Comparison of ENCODE assay signal across 19 cellular contexts in genomic region chr11:130549393-130549999, GRCh38.
DNase-seq lines count a peak whose midpoint lies in the region; ATAC-seq and TF ChIP-seq lines count a peak whose summit lies in the region.
"Had no signal": no experiment of that assay in that cellular context is flagged by ENCODE, and none has a peak within 500 bp of the region (broad histone marks: within the 10 kb centered on the region; RNA-seq: fewer than 3 reads in every experiment).

No MANE protein-coding gene starts in this region.

- H3K4me3 ChIP-seq in adipocyte (ENCODE audit: low read length) (no peak overlapping the region), retinal pigment epithelial cell (ENCODE audit: low read length) (no peak overlapping the region)
- H3K4me3 ChIP-seq: BLaER1, dorsolateral prefrontal cortex, gastroesophageal sphincter, GM23248, hepatocyte had no signal

- peaks cover 40% of the 10 kb centered on the region for H3K4me1 ChIP-seq in adipocyte (ENCODE audit: control insufficient read depth, insufficient read depth, low read length)
- H3K4me1 ChIP-seq: BLaER1 had no signal

- TF ChIP-seq CTCF in retinal pigment epithelial cell (conservative IDR thresholded peaks at IDR 0.05; ENCODE audit: low read depth, low read length) (peak; percentile 9), GM10266 (IDR thresholded peaks at IDR 0.05; ENCODE audit: control insufficient read depth, insufficient read depth, low read depth, missing control alignments) (no peak)

- H3K36me3 ChIP-seq in adipocyte (ENCODE audit: control insufficient read depth, insufficient read depth, low read length, severe bottlenecking), result no peaks in the 10 kb centered on the region
- H3K36me3 ChIP-seq: BLaER1, gastroesophageal sphincter had no signal

- ATAC-seq in HG03039 (IDR thresholded peaks at IDR 0.05; ENCODE audit: unreplicated experiment), result no peak
- ATAC-seq: gastroesophageal sphincter had no signal

- no peaks in the 10 kb centered on the region for H3K27me3 ChIP-seq in adipocyte (replicated peaks; ENCODE audit: control insufficient read depth, insufficient read depth, low read length)
- H3K27me3 ChIP-seq: BLaER1, gastroesophageal sphincter, hepatocyte had no signal

- peak overlapping the region; percentile 41 for H3K9ac ChIP-seq in adipocyte (ENCODE audit: low read length)
- H3K9ac ChIP-seq: BLaER1, GM23248 had no signal

- no peaks in the 10 kb centered on the region for H3K9me3 ChIP-seq in adipocyte (ENCODE audit: control insufficient read depth, low read length)
- H3K9me3 ChIP-seq: BLaER1, gastroesophageal sphincter had no signal

- DNase-seq in MV-4-11 (lab: John Stamatoyannopoulos, UW) (peak; percentile 42), adipocyte (ENCODE audit: low read depth) (peak; percentile 43), fibroblast of the conjunctiva (ENCODE audit: low read depth) (peak; percentile 56), retinal pigment epithelial cell (ENCODE audit: low read depth) (no peak), GM10266 (ENCODE audit: extremely low spot score) (no peak), HPDE6-E6E7 (ENCODE audit: extremely low spot score) (no peak)
- DNase-seq: activated CD4-positive, alpha-beta T cell treated with anti-CD3 and anti-CD28 coated beads for 4 hours; activated CD8-positive, alpha-beta memory T cell treated with anti-CD3 and anti-CD28 coated beads for 24 hours; activated gamma-delta T cell; dorsolateral prefrontal cortex; GM23248; immature natural killer cell; NCI-H2029 treated with DMSO at 0.1 percent for 48 hours; NCI-H2227 treated with DMSO at 0.1 percent for 48 hours; NCI-H774 had no signal

Comparison
In these comparisons a context has a peak if more than half of its experiments do, and no peak if none do; other contexts are left out.
1. DNase-seq: peak in MV-4-11 (single experiment), adipocyte (single experiment) and fibroblast of the conjunctiva (single experiment); none in retinal pigment epithelial cell (single experiment), GM10266 (single experiment) and HPDE6-E6E7 (single experiment).